In the genomic region with DNA sequence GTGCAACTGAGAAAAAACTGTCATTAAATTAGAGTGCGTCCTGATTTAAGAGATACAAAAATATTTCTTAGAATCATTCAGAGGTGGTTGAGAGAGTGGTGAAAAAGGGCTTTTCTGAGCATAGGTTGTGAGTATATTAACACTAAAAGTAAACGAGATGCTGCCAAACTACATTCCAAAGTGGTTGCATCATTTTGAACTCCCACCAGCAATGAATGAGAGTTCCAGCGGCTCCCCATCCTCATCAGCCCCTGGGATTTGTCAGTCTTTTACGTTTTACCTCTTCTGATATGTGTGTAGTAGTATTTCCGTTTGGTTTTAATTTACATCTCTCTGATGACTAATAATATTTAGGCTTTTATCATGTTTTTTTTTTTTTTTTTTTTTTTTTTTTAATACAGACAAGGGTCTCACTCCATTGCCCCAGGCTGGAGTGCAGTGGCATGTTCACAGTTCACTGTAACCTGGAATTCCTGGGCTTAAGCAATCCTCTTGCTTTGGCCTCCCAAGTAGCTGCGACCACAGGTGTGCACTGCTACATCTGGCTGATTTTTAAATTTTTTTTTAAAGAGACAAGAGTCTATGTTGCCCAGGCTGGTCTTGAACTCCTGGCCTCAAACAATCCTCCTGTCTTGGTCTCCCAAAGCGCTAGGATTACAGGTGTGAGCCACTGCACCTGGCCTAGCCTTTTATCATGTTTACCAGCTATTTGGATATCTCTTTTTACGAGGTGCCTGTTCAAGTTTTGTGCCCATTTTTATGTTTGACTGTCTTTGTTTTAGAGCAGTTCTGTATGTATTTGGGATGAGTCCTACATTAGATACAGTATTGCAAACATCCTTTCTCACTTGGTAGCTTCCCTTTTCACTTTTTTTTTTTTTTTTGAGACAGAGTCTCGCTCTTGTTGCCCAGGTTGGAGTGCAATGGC, we compare ENCODE assay signal across 22 cellular contexts. TPM values are rescaled to one million over a fixed set of nuclear protein-coding genes. Genes with fewer than 3 reads are reported as not detected.
A peak's percentile ranks its signal among the peaks of the same experiment; 100 is the strongest.
DNase-seq lines count a peak whose midpoint lies in the region; ATAC-seq, FAIRE-seq and TF ChIP-seq lines count a peak whose summit lies in the region.
"Had no signal": no experiment of that assay in that cellular context is flagged by ENCODE, and none has a peak within 500 bp of the region (broad histone marks: within the 10 kb centered on the region; RNA-seq: fewer than 3 reads in every experiment).

No MANE protein-coding gene starts in this region.

- FAIRE-seq in keratinocyte (lab: Jason Lieb, UNC) = peak; percentile 34
- FAIRE-seq: A549 had no signal

- no peak overlapping the region for H2AFZ ChIP-seq in keratinocyte (ENCODE audit: control insufficient read depth, low read length)

- no peaks in the 10 kb centered on the region for H3K9me1 ChIP-seq in keratinocyte (ENCODE audit: control insufficient read depth, extremely low read depth, insufficient read depth, low read length)

- DNase-seq in A673 (ENCODE audit: low spot score) (peak; percentile 63), HuH-7.5 (ENCODE audit: low spot score) (peak; percentile 67), astrocyte of the hippocampus (ENCODE audit: low read depth, low spot score) (peak; percentile 53), keratinocyte (ENCODE audit: low read depth, low spot score) (no peak), NCI-H69 (lab: John Stamatoyannopoulos, UW) (no peak)
- no peak for DNase-seq in activated T-helper 2 cell treated with anti-CD3 and anti-CD28 coated beads, Interferon-gamma antibody, Interleukin-2, Interleukin-4, amounts not matched to agents 10 μg/mL and 5 μg/mL and 100 μg/mL, durations not matched to agents 14 hours and 24 hours and 36 hours (ENCODE audit: low spot score)
- DNase-seq: activated CD4-positive, alpha-beta memory T cell treated with anti-CD3 and anti-CD28 coated beads for 36 hours; esophagus squamous epithelium; hypothalamus; NCI-H187; NCI-H526; nephron progenitor cell; right cardiac atrium; stimulated activated CD4-positive, alpha-beta T cell treated with anti-CD3 and anti-CD28 coated beads, Interleukin-2, amount 100 ng/mL, for 48 hours; T1000 had no signal

- H3K4me1 ChIP-seq in A673 (ENCODE audit: insufficient read depth, low read length, poor library complexity, severe bottlenecking) (no peaks in the 10 kb centered on the region), keratinocyte (ENCODE audit: control insufficient read depth, extremely low read depth, insufficient read depth, low read length) (peaks cover 7% of the 10 kb centered on the region)
- H3K4me1 ChIP-seq: A549, esophagus squamous epithelium had no signal

- BruUV-seq in A673 (replicated peaks; lab: Mats Ljungman, UMichigan) = no TSS peak

- H3K9ac ChIP-seq in keratinocyte (ENCODE audit: control insufficient read depth, extremely low read depth, insufficient read depth, low read length) = no peak overlapping the region

- dilution Hi-C loops in keratinocyte (cut with MboI; ENCODE audit: extremely low pct_ligation_motif_present, low sequenced_read_pairs) = no loop called here

- H3K79me2 ChIP-seq in keratinocyte (ENCODE audit: control insufficient read depth, insufficient read depth, low read length) = no peaks in the 10 kb centered on the region

- H3K4me2 ChIP-seq in keratinocyte (ENCODE audit: control insufficient read depth, extremely low read depth, insufficient read depth, low read depth, low read length) = peak overlapping the region; percentile 39
- H3K4me2 ChIP-seq: A549 had no signal

- H3K27me3 ChIP-seq in A673 (replicated peaks; ENCODE audit: insufficient read depth, low read depth, low read length, poor library complexity) = no peaks in the 10 kb centered on the region
- no peaks in the 10 kb centered on the region for H3K27me3 ChIP-seq in keratinocyte (ENCODE audit: control insufficient read depth, extremely low read depth, insufficient read depth, low read length)
- H3K27me3 ChIP-seq: esophagus squamous epithelium had no signal

- no peaks in the 10 kb centered on the region for H3K4me1 Mint-ChIP-seq in activated T-helper 2 cell treated with anti-CD3 and anti-CD28 coated beads, Interferon-gamma antibody, Interleukin-2, Interleukin-4, amounts not matched to agents 10 μg/mL and 5 μg/mL and 100 μg/mL, durations not matched to agents 14 hours and 24 hours and 36 hours (ENCODE audit: low read depth)
- H3K4me1 Mint-ChIP-seq: nephron progenitor cell had no signal

- no peak overlapping the region for H3K27ac ChIP-seq in A673 (ENCODE audit: low read depth, low read length, poor library complexity, severe bottlenecking)
- H3K27ac ChIP-seq in keratinocyte (ENCODE audit: control insufficient read depth, insufficient read depth, low read length) = no peak overlapping the region
- H3K27ac ChIP-seq: A549, esophagus squamous epithelium had no signal

- H3K27me3 Mint-ChIP-seq in activated T-helper 2 cell treated with anti-CD3 and anti-CD28 coated beads, Interferon-gamma antibody, Interleukin-2, Interleukin-4, amounts not matched to agents 10 μg/mL and 5 μg/mL and 100 μg/mL, durations not matched to agents 14 hours and 24 hours and 36 hours (ENCODE audit: low read depth) = no peaks in the 10 kb centered on the region
- H3K27me3 Mint-ChIP-seq: activated CD4-positive, alpha-beta memory T cell treated with anti-CD3 and anti-CD28 coated beads for 36 hours; dendritic cell treated with granulocyte-macrophage colony-stimulating factor and Interleukin-4, amounts not matched to agents 40 ng/mL and 50 ng/mL, for 4 days had no signal

- TF ChIP-seq CTCF in A673 (conservative IDR thresholded peaks at IDR 0.05; ENCODE audit: low read depth, low read length) = no peak
- no peak for TF ChIP-seq CTCF in keratinocyte (optimal IDR thresholded peaks at IDR 0.05 in 1 of 3, IDR thresholded peaks at IDR 0.05 in 1 of 3, conservative IDR thresholded peaks at IDR 0.05 in 1 of 3; ENCODE audit: extremely low read depth in 1 of 3, insufficient read depth in 2 of 3, low read length in 3 of 3)

- H4K20me1 ChIP-seq in keratinocyte (ENCODE audit: control insufficient read depth, extremely low read depth, insufficient read depth, low read length) = no peaks in the 10 kb centered on the region

- CTCF ChIA-PET in A673 (lab: Charles Lee) = no interaction called here

- intact Hi-C loops in A673 (cut with micrococcal nuclease; ENCODE audit: unreplicated experiment) = no loop called here
- intact Hi-C loops in activated T-helper 2 cell treated with anti-CD3 and anti-CD28 coated beads, Interferon-gamma antibody, Interleukin-2, Interleukin-4, amounts not matched to agents 10 μg/mL and 5 μg/mL and 100 μg/mL, durations not matched to agents 14 hours and 24 hours and 36 hours (cut with micrococcal nuclease) = no loop called here

- H3K36me3 ChIP-seq in A673 (ENCODE audit: insufficient read depth, low read length, poor library complexity, severe bottlenecking) = no peaks in the 10 kb centered on the region
- no peaks in the 10 kb centered on the region for H3K36me3 ChIP-seq in keratinocyte (ENCODE audit: control insufficient read depth in 2 of 2, extremely low read depth in 1 of 2, insufficient read depth in 2 of 2, low read length in 2 of 2)
- H3K36me3 ChIP-seq: esophagus squamous epithelium had no signal

- H3K9me3 ChIP-seq in A673 (ENCODE audit: low read depth, low read length, poor library complexity, severe bottlenecking) (peaks cover 9% of the 10 kb centered on the region), keratinocyte (ENCODE audit: control insufficient read depth, low read depth, low read length) (no peaks in the 10 kb centered on the region)

- H3K9me3 Mint-ChIP-seq in activated T-helper 2 cell treated with anti-CD3 and anti-CD28 coated beads, Interferon-gamma antibody, Interleukin-2, Interleukin-4, amounts not matched to agents 10 μg/mL and 5 μg/mL and 100 μg/mL, durations not matched to agents 14 hours and 24 hours and 36 hours = no peaks in the 10 kb centered on the region
- H3K9me3 Mint-ChIP-seq: dendritic cell treated with granulocyte-macrophage colony-stimulating factor and Interleukin-4, amounts not matched to agents 40 ng/mL and 50 ng/mL, for 4 days had no signal

- ATAC-seq in GM21825 (IDR thresholded peaks at IDR 0.05; ENCODE audit: unreplicated experiment) (no peak), GM18498 (IDR thresholded peaks at IDR 0.05; ENCODE audit: unreplicated experiment) (no peak)
- ATAC-seq: A549, right cardiac atrium, Right ventricle myocardium inferior had no signal

- H3K36me3 Mint-ChIP-seq in activated T-helper 2 cell treated with anti-CD3 and anti-CD28 coated beads, Interferon-gamma antibody, Interleukin-2, Interleukin-4, amounts not matched to agents 10 μg/mL and 5 μg/mL and 100 μg/mL, durations not matched to agents 14 hours and 24 hours and 36 hours (ENCODE audit: low read depth) = peaks cover 8% of the 10 kb centered on the region

- H3K4me3 ChIP-seq in A673 (ENCODE audit: low read depth, low read length, poor library complexity, severe bottlenecking) (no peak overlapping the region), keratinocyte (ENCODE audit: control insufficient read depth in 2 of 3, extremely low read depth in 1 of 3, insufficient read depth in 2 of 3, low read depth in 1 of 3, low read length in 3 of 3) (no peak overlapping the region)
- H3K4me3 ChIP-seq: A549, esophagus squamous epithelium had no signal

- H3K27ac Mint-ChIP-seq in activated T-helper 2 cell treated with anti-CD3 and anti-CD28 coated beads, Interferon-gamma antibody, Interleukin-2, Interleukin-4, amounts not matched to agents 10 μg/mL and 5 μg/mL and 100 μg/mL, durations not matched to agents 14 hours and 24 hours and 36 hours = no peak overlapping the region
- H3K27ac Mint-ChIP-seq: activated CD4-positive, alpha-beta memory T cell treated with anti-CD3 and anti-CD28 coated beads for 36 hours; dendritic cell treated with granulocyte-macrophage colony-stimulating factor and Interleukin-4, amounts not matched to agents 40 ng/mL and 50 ng/mL, for 4 days; nephron progenitor cell had no signal

- POLR2A ChIA-PET in A673 (lab: Charles Lee; ENCODE audit: low non-redundant PET) = no interaction called here

- no peak overlapping the region for H3K4me3 Mint-ChIP-seq in activated T-helper 2 cell treated with anti-CD3 and anti-CD28 coated beads, Interferon-gamma antibody, Interleukin-2, Interleukin-4, amounts not matched to agents 10 μg/mL and 5 μg/mL and 100 μg/mL, durations not matched to agents 14 hours and 24 hours and 36 hours (ENCODE audit: low read depth)
- H3K4me3 Mint-ChIP-seq: activated CD4-positive, alpha-beta memory T cell treated with anti-CD3 and anti-CD28 coated beads for 36 hours; dendritic cell treated with granulocyte-macrophage colony-stimulating factor and Interleukin-4, amounts not matched to agents 40 ng/mL and 50 ng/mL, for 4 days; nephron progenitor cell had no signal

RNA-seq across cellular contexts. Expression of gene PRRT1B, which starts 17.0 kb away (rescaled TPM):
- total RNA-seq in A673 (2021) = not detected in 2 replicates
- not detected in 3 replicates for polyA plus RNA-seq in keratinocyte
- polyA plus RNA-seq in keratinocyte (2011; ENCODE audit: low read depth) = not detected
- not detected in 2 replicates for polyA plus RNA-seq in keratinocyte (2011; cell fraction: cytosol; rRNA removed)
- not detected in 2 replicates for polyA plus RNA-seq in keratinocyte (2011; cell fraction: nucleus; rRNA removed)
- polyA plus RNA-seq in keratinocyte (2012; ENCODE audit: low replicate concordance) = not detected in 2 replicates
- polyA minus RNA-seq in keratinocyte = not detected in 3 replicates
- not detected for polyA minus RNA-seq in keratinocyte (2011; cell fraction: cytosol; rRNA and poly(A)+ RNA removed)
- polyA minus RNA-seq in keratinocyte (2011; cell fraction: nucleus; rRNA and poly(A)+ RNA removed) = not detected in 2 replicates
- not detected in 2 replicates for total RNA-seq in activated T-helper 2 cell treated with anti-CD3 and anti-CD28 coated beads, Interferon-gamma antibody, Interleukin-2, Interleukin-4, amounts not matched to agents 10 μg/mL and 5 μg/mL and 100 μg/mL, durations not matched to agents 14 hours and 24 hours and 36 hours
- total RNA-seq: activated CD4-positive, alpha-beta memory T cell treated with anti-CD3 and anti-CD28 coated beads for 36 hours; esophagus squamous epithelium; LHCN-M2; right cardiac atrium; Right ventricle myocardium inferior; urinary bladder had no signal
- polyA plus RNA-seq: right cardiac atrium, urinary bladder had no signal

RNA-seq across cellular contexts. Expression of gene UCK1, which starts 31.2 kb away (rescaled TPM):
- total RNA-seq in A673 (2021) = 48.0 and 51.6 TPM in 2 replicates
- 15.4 to 17.0 TPM (median 15.7 TPM) in 3 replicates for polyA plus RNA-seq in keratinocyte
- polyA plus RNA-seq in keratinocyte (2011; ENCODE audit: low read depth) = 29.1 TPM
- polyA plus RNA-seq in keratinocyte (2011; cell fraction: cytosol; rRNA removed) = 10.7 and 15.3 TPM in 2 replicates
- 12.7 and 14.4 TPM in 2 replicates for polyA plus RNA-seq in keratinocyte (2011; cell fraction: nucleus; rRNA removed)
- 13.4 and 18.1 TPM in 2 replicates for polyA plus RNA-seq in keratinocyte (2012; ENCODE audit: low replicate concordance)
- polyA minus RNA-seq in keratinocyte = 9.8 to 26.1 TPM (median 10.7 TPM) in 3 replicates
- 13.8 TPM for polyA minus RNA-seq in keratinocyte (2011; cell fraction: cytosol; rRNA and poly(A)+ RNA removed)
- polyA minus RNA-seq in keratinocyte (2011; cell fraction: nucleus; rRNA and poly(A)+ RNA removed) = 4.4 and 7.7 TPM in 2 replicates
- total RNA-seq in activated T-helper 2 cell treated with anti-CD3 and anti-CD28 coated beads, Interferon-gamma antibody, Interleukin-2, Interleukin-4, amounts not matched to agents 10 μg/mL and 5 μg/mL and 100 μg/mL, durations not matched to agents 14 hours and 24 hours and 36 hours = 22.4 and 24.9 TPM in 2 replicates

RNA-seq across cellular contexts. Expression of gene POMT1, which starts 59.6 kb away (rescaled TPM):
- 39.6 and 41.7 TPM in 2 replicates for total RNA-seq in A673 (2021)
- polyA plus RNA-seq in keratinocyte = 10.3 to 13.2 TPM (median 12.6 TPM) in 3 replicates
- polyA plus RNA-seq in keratinocyte (2011; ENCODE audit: low read depth) = 18.4 TPM
- 6.0 and 6.5 TPM in 2 replicates for polyA plus RNA-seq in keratinocyte (2011; cell fraction: cytosol; rRNA removed)
- polyA plus RNA-seq in keratinocyte (2011; cell fraction: nucleus; rRNA removed) = 39.0 and 43.4 TPM in 2 replicates
- polyA plus RNA-seq in keratinocyte (2012; ENCODE audit: low replicate concordance) = 11.4 and 17.4 TPM in 2 replicates
- polyA minus RNA-seq in keratinocyte = 7.3 to 30.8 TPM (median 16.2 TPM) in 3 replicates
- polyA minus RNA-seq in keratinocyte (2011; cell fraction: cytosol; rRNA and poly(A)+ RNA removed) = 6.7 TPM
- 21.6 and 24.1 TPM in 2 replicates for polyA minus RNA-seq in keratinocyte (2011; cell fraction: nucleus; rRNA and poly(A)+ RNA removed)
- 44.5 and 46.9 TPM in 2 replicates for total RNA-seq in activated T-helper 2 cell treated with anti-CD3 and anti-CD28 coated beads, Interferon-gamma antibody, Interleukin-2, Interleukin-4, amounts not matched to agents 10 μg/mL and 5 μg/mL and 100 μg/mL, durations not matched to agents 14 hours and 24 hours and 36 hours

Comparison
In these comparisons a context has a peak if more than half of its experiments do, and no peak if none do; other contexts are left out.
1. DNase-seq: peak in A673 (single experiment), HuH-7.5 (single experiment) and astrocyte of the hippocampus (single experiment); none in keratinocyte (single experiment), NCI-H69 (single experiment) and activated T-helper 2 cell treated with anti-CD3 and anti-CD28 coated beads, Interferon-gamma antibody, Interleukin-2, Interleukin-4, amounts not matched to agents 10 μg/mL and 5 μg/mL and 100 μg/mL, durations not matched to agents 14 hours and 24 hours and 36 hours (single experiment).